ENCODE assay signal across 14 cellular contexts in genomic region chr16:1638757-1639156, GRCh38. TPM values are rescaled to one million over a fixed set of nuclear protein-coding genes. Genes with fewer than 3 reads are reported as not detected.
A peak's percentile ranks its signal among the peaks of the same experiment; 100 is the strongest.
DNase-seq lines count a peak whose midpoint lies in the region; ATAC-seq and TF ChIP-seq lines count a peak whose summit lies in the region.
"Had no signal": no experiment of that assay in that cellular context is flagged by ENCODE, and none has a peak within 500 bp of the region (broad histone marks: within the 10 kb centered on the region; RNA-seq: fewer than 3 reads in every experiment).

No MANE protein-coding gene starts in this region.

- no peak for TF ChIP-seq CTCF in WTC11 (IDR thresholded peaks at IDR 0.05)
- no peak for TF ChIP-seq CTCF in natural killer cell (IDR thresholded peaks at IDR 0.05)
- TF ChIP-seq CTCF in osteoblast (IDR thresholded peaks at IDR 0.05; ENCODE audit: extremely low read depth, low read depth, low read length), result no peak

- H3K4me3 Mint-ChIP-seq in WTC11 (no peak overlapping the region), natural killer cell (peak overlapping the region; percentile 76)
- H3K4me3 Mint-ChIP-seq: CD8-positive, alpha-beta memory T cell had no signal

- intact Hi-C loops in natural killer cell (cut with micrococcal nuclease), result no loop called here

- CTCF ChIA-PET in WTC11 (lab: Charles Lee), result no interaction called here

- ATAC-seq in WTC11 (no peak), natural killer cell (no peak), GM18519 (IDR thresholded peaks at IDR 0.05; ENCODE audit: low FRiP score, unreplicated experiment) (no peak)
- ATAC-seq: A549 had no signal

- H3K27ac ChIP-seq in BLaER1 treated with 17β-estradiol and CSF1 and Interleukin-3, amounts not matched to agents 10 nM and 100 nM, result peak overlapping the region in 3 of 11 experiments; percentile 23 to 66 (median 43); a peak in 2 of 22 replicates
- H3K27ac ChIP-seq in osteoblast (ENCODE audit: low read depth, low read length), result no peak overlapping the region
- H3K27ac ChIP-seq: A549 had no signal

- peaks cover 79 to 96% (median 89%) of the 10 kb centered on the region in 11 experiments for H3K36me3 ChIP-seq in BLaER1 treated with 17β-estradiol and CSF1 and Interleukin-3, amounts not matched to agents 10 nM and 100 nM
- peaks cover 68% of the 10 kb centered on the region for H3K36me3 ChIP-seq in osteoblast (ENCODE audit: insufficient read depth, low read length)

- H3K27ac Mint-ChIP-seq in WTC11 (peak overlapping the region; percentile 50; the same call in 1 of the 2 replicates), natural killer cell (peak overlapping the region; percentile 90 to 96)

- no peaks in the 10 kb centered on the region for H3K9me3 ChIP-seq in BLaER1 treated with 17β-estradiol and CSF1 and Interleukin-3, amounts not matched to agents 10 nM and 100 nM (replicated peaks in 1 of 11)
- no peaks in the 10 kb centered on the region for H3K9me3 ChIP-seq in osteoblast (ENCODE audit: low read depth, low read length)
- H3K9me3 ChIP-seq: A549, BE2C had no signal

- peaks cover 57% of the 10 kb centered on the region for H3K36me3 Mint-ChIP-seq in WTC11
- H3K36me3 Mint-ChIP-seq in natural killer cell, result no peaks in the 10 kb centered on the region

- H3K4me1 ChIP-seq in BLaER1 treated with 17β-estradiol and CSF1 and Interleukin-3, amounts not matched to agents 10 nM and 100 nM, result peaks cover 33 to 67% (median 50%) of the 10 kb centered on the region in 10 experiments
- no peaks in the 10 kb centered on the region for H3K4me1 ChIP-seq in osteoblast (ENCODE audit: insufficient read depth, low read length)
- H3K4me1 ChIP-seq: A549, BE2C had no signal

- H3K4me3 ChIP-seq in BLaER1 treated with 17β-estradiol and CSF1 and Interleukin-3, amounts not matched to agents 10 nM and 100 nM, result no peak overlapping the region
- H3K4me3 ChIP-seq in osteoblast (ENCODE audit: insufficient read depth, low read length), result no peak overlapping the region
- H3K4me3 ChIP-seq: A549, K562 had no signal

- peak overlapping the region in 1 of 11 experiments; percentile 41; a peak in 1 of 22 replicates for H3K9ac ChIP-seq in BLaER1 treated with 17β-estradiol and CSF1 and Interleukin-3, amounts not matched to agents 10 nM and 100 nM

- H3K9me3 Mint-ChIP-seq in WTC11 (no peaks in the 10 kb centered on the region), natural killer cell (no peaks in the 10 kb centered on the region)
- H3K9me3 Mint-ChIP-seq: CD8-positive, alpha-beta memory T cell had no signal

- H3K79me2 ChIP-seq in osteoblast (ENCODE audit: insufficient read depth, low read length), result peaks cover 31% of the 10 kb centered on the region

- POLR2A ChIA-PET in WTC11 (lab: Charles Lee), result no interaction called here

- peaks cover 0 to 74% (median 26%) of the 10 kb centered on the region in 11 experiments; a peak in 15 of 22 replicates for H4K20me1 ChIP-seq in BLaER1 treated with 17β-estradiol and CSF1 and Interleukin-3, amounts not matched to agents 10 nM and 100 nM
- peaks cover 44% of the 10 kb centered on the region for H4K20me1 ChIP-seq in osteoblast (ENCODE audit: insufficient read depth, low read length)

- no peak overlapping the region for H2AFZ ChIP-seq in osteoblast (ENCODE audit: low read length)

- DNase-seq in WTC11 (ENCODE audit: low spot score) (no peak), natural killer cell (no peak), osteoblast (ENCODE audit: insufficient read length, low spot score, missing footprints) (peak; percentile 8), putamen (ENCODE audit: low spot score) (no peak), SW 1271 (lab: John Stamatoyannopoulos, UW) (no peak), HK-2 (ENCODE audit: unreplicated experiment) (no peak)
- DNase-seq: BE2C; CD8-positive, alpha-beta memory T cell; DMS53; GF-D8 had no signal

- H3K27me3 ChIP-seq in BLaER1 treated with 17β-estradiol and CSF1 and Interleukin-3, amounts not matched to agents 10 nM and 100 nM, result no peaks in the 10 kb centered on the region
- no peaks in the 10 kb centered on the region for H3K27me3 ChIP-seq in osteoblast (ENCODE audit: insufficient read depth, low read length)
- H3K27me3 ChIP-seq: BE2C had no signal

- no peaks in the 10 kb centered on the region for H3K4me1 Mint-ChIP-seq in WTC11
- peaks cover 44 to 70% of the 10 kb centered on the region in 2 donors for H3K4me1 Mint-ChIP-seq in natural killer cell

- H3K27me3 Mint-ChIP-seq in WTC11 (ENCODE audit: low read depth), result no peaks in the 10 kb centered on the region
- no peaks in the 10 kb centered on the region for H3K27me3 Mint-ChIP-seq in natural killer cell (ENCODE audit: low read depth in 2 of 2)
- H3K27me3 Mint-ChIP-seq: CD8-positive, alpha-beta memory T cell had no signal

- H3K4me2 ChIP-seq in BLaER1 treated with 17β-estradiol and CSF1 and Interleukin-3, amounts not matched to agents 10 nM and 100 nM, result peak overlapping the region; percentile 76 to 96 (median 83); a peak in 17 of 22 replicates
- no peak overlapping the region for H3K4me2 ChIP-seq in osteoblast (ENCODE audit: insufficient read depth, low read length)
- H3K4me2 ChIP-seq: A549 had no signal

TF ChIP-seq in WTC11, 78 proteins besides CTCF, POLR2A, EP300 and RAD21:
- no peak for TF ChIP-seq CREM (CRISPR knock-in tag; IDR thresholded peaks at IDR 0.05)
- TF ChIP-seq SOX15 (CRISPR knock-in tag; IDR thresholded peaks at IDR 0.05), result no peak
- no peak for TF ChIP-seq ZNF138 (CRISPR knock-in tag; conservative IDR thresholded peaks at IDR 0.05)
- TF ChIP-seq ZNF416 (CRISPR knock-in tag; IDR thresholded peaks at IDR 0.05), result no peak
- TF ChIP-seq ZNF396 (CRISPR knock-in tag; IDR thresholded peaks at IDR 0.05; ENCODE audit: borderline replicate concordance), result no peak
- TF ChIP-seq ZBTB21 (CRISPR knock-in tag; IDR thresholded peaks at IDR 0.05; ENCODE audit: borderline replicate concordance), result no peak
- no peak for TF ChIP-seq ZNF425 (CRISPR knock-in tag; conservative IDR thresholded peaks at IDR 0.05)
- no peak for TF ChIP-seq CBFB (CRISPR knock-in tag; IDR thresholded peaks at IDR 0.05; ENCODE audit: low read depth)
- no peak for TF ChIP-seq ATF3 (CRISPR knock-in tag; conservative IDR thresholded peaks at IDR 0.05)
- no peak for TF ChIP-seq NR3C1 (CRISPR knock-in tag; conservative IDR thresholded peaks at IDR 0.05; ENCODE audit: low read depth)
- TF ChIP-seq ZNF263 (CRISPR knock-in tag; IDR thresholded peaks at IDR 0.05; ENCODE audit: low read depth), result no peak
- no peak for TF ChIP-seq ZNF532 (CRISPR knock-in tag; IDR thresholded peaks at IDR 0.05; ENCODE audit: borderline replicate concordance)

RNA-seq across cellular contexts. Expression of gene CRAMP1, which starts 26.6 kb away (rescaled TPM):
- total RNA-seq in WTC11 (2021) (24.0 to 27.4 TPM (median 25.9 TPM) in 3 replicates), natural killer cell (10 to 100 TPM; 47.8 to 49.8 (median 49.6) TPM), osteoblast (9.7 and 11.2 TPM in 2 replicates)

RNA-seq across cellular contexts. Expression of gene IFT140, which starts 26.9 kb away (rescaled TPM):
- total RNA-seq in WTC11 (2021) (27.0 to 31.0 TPM (median 28.9 TPM) in 3 replicates), natural killer cell (1 to 10 TPM; 6.5 to 8.9 (median 6.5) TPM), osteoblast (37.1 and 38.0 TPM in 2 replicates)

RNA-seq across cellular contexts. Expression of gene JPT2, which starts 39.3 kb away (rescaled TPM):
- total RNA-seq in WTC11 (2021), result 150 to 169 TPM (median 157 TPM) in 3 replicates
- 10 to 100 TPM; 12.2 to 28.4 (median 14.2) TPM for total RNA-seq in natural killer cell
- total RNA-seq in osteoblast, result 22.8 and 26.2 TPM in 2 replicates
